In the genomic region with DNA sequence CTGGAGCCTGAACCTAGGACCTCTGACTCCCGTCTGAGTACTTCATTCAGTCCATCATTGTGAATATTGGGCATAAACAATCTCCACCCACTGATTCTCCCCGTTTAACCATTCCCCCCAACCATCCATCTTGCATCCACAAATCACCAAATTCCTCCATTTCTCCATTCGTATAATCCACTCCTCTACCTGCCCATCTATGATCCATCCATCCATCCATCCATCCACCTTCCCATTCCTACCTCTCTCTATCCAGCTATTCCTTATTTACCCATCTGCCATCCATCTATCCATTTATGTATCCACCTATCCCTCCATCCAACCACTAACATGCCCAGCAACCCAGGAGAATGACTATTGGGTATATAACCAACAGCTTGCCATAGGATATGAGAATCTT, we compare ENCODE assay signal across 12 cellular contexts.
A peak's percentile ranks its signal among the peaks of the same experiment; 100 is the strongest.
DNase-seq lines count a peak whose midpoint lies in the region; ATAC-seq, FAIRE-seq and TF ChIP-seq lines count a peak whose summit lies in the region.
"Had no signal": no experiment of that assay in that cellular context is flagged by ENCODE, and none has a peak within 500 bp of the region (broad histone marks: within the 10 kb centered on the region; RNA-seq: fewer than 3 reads in every experiment).

No MANE protein-coding gene starts in this region.

- DNase-seq in activated naive CD4-positive, alpha-beta T cell treated with anti-CD3 and anti-CD28 coated beads, Interleukin-2, amount 50 U/mL, for 72 hours (ENCODE audit: low spot score in 2 of 2) = no peak
- no peak for DNase-seq in Calu3
- DNase-seq in bronchial epithelial cell (ENCODE audit: low read depth) = no peak
- DNase-seq in type B pancreatic cell (ENCODE audit: extremely low spot score, unreplicated experiment) = peak; percentile 3
- no peak for DNase-seq in thyroid gland
- DNase-seq in OCI-LY7 (ENCODE audit: low spot score) = no peak
- DNase-seq: 8988T; CD4-positive, alpha-beta memory T cell; GDM1; H7 had no signal

- H4K20me1 ChIP-seq in OCI-LY7 (ENCODE audit: insufficient read depth, low read length) = no peaks in the 10 kb centered on the region

- ATAC-seq in activated naive CD4-positive, alpha-beta T cell treated with anti-CD3 and anti-CD28 coated beads, Interleukin-2, amount 50 U/mL, for 72 hours = no peak

- H3K36me3 ChIP-seq in bronchial epithelial cell (ENCODE audit: control insufficient read depth, insufficient read depth, low read length) = no peaks in the 10 kb centered on the region
- H3K36me3 ChIP-seq in thyroid gland = no peaks in the 10 kb centered on the region
- H3K36me3 ChIP-seq in OCI-LY7 (ENCODE audit: insufficient read depth, low read length) = no peaks in the 10 kb centered on the region

- no peak overlapping the region for H2AFZ ChIP-seq in OCI-LY7 (ENCODE audit: low read length)

- no peak overlapping the region for H3K4me3 Mint-ChIP-seq in activated naive CD4-positive, alpha-beta T cell treated with anti-CD3 and anti-CD28 coated beads, Interleukin-2, amount 50 U/mL, for 24 hours
- no peak overlapping the region for H3K4me3 Mint-ChIP-seq in Calu3 (ENCODE audit: low read depth, unreplicated experiment)
- no peak overlapping the region for H3K4me3 Mint-ChIP-seq in type B pancreatic cell

- H3K27me3 ChIP-seq in bronchial epithelial cell (ENCODE audit: control insufficient read depth, insufficient read depth, low read length) (peaks cover 2% of the 10 kb centered on the region), thyroid gland (no peaks in the 10 kb centered on the region)

- no peaks in the 10 kb centered on the region for H3K36me3 Mint-ChIP-seq in activated naive CD4-positive, alpha-beta T cell treated with anti-CD3 and anti-CD28 coated beads, Interleukin-2, amount 50 U/mL, for 24 hours
- no peaks in the 10 kb centered on the region for H3K36me3 Mint-ChIP-seq in activated naive CD4-positive, alpha-beta T cell treated with anti-CD3 and anti-CD28 coated beads, Interleukin-2, amount 50 U/mL, for 72 hours
- no peaks in the 10 kb centered on the region for H3K36me3 Mint-ChIP-seq in Calu3 (ENCODE audit: insufficient read depth, unreplicated experiment)
- no peaks in the 10 kb centered on the region for H3K36me3 Mint-ChIP-seq in type B pancreatic cell
- H3K36me3 Mint-ChIP-seq: CD4-positive, alpha-beta memory T cell had no signal

- peak; percentile 43 for FAIRE-seq in bronchial epithelial cell (lab: Jason Lieb, UNC)

- H3K27ac ChIP-seq in thyroid gland (no peak overlapping the region), OCI-LY7 (ENCODE audit: low read depth, low read length, poor library complexity, severe bottlenecking) (no peak overlapping the region)
- H3K27ac ChIP-seq: C4-2B had no signal

- peaks cover 16% of the 10 kb centered on the region for H3K4me1 Mint-ChIP-seq in activated naive CD4-positive, alpha-beta T cell treated with anti-CD3 and anti-CD28 coated beads, Interleukin-2, amount 50 U/mL, for 24 hours
- peaks cover 27% of the 10 kb centered on the region for H3K4me1 Mint-ChIP-seq in Calu3 (ENCODE audit: low read depth, unreplicated experiment)
- H3K4me1 Mint-ChIP-seq in type B pancreatic cell (ENCODE audit: unreplicated experiment) = no peaks in the 10 kb centered on the region

- WGBS in thyroid gland, 2 donors = 81 to 85% methylated on average over 3 of the region's 3 CpGs

- H3K4me1 ChIP-seq in thyroid gland (no peaks in the 10 kb centered on the region), OCI-LY7 (ENCODE audit: insufficient read depth, low read length, poor library complexity, severe bottlenecking) (no peaks in the 10 kb centered on the region)

- no peaks in the 10 kb centered on the region for H3K79me2 ChIP-seq in OCI-LY7 (ENCODE audit: insufficient read depth, low read depth, low read length)

- no peak for TF ChIP-seq POLR2A in thyroid gland (IDR thresholded peaks at IDR 0.05)

- BruUV-seq in Calu3 (replicated peaks; lab: Mats Ljungman, UMichigan) = no TSS peak
- BruUV-seq in OCI-LY7 (replicated peaks; lab: Mats Ljungman, UMichigan) = no TSS peak

- H3K27ac Mint-ChIP-seq in activated naive CD4-positive, alpha-beta T cell treated with anti-CD3 and anti-CD28 coated beads, Interleukin-2, amount 50 U/mL, for 24 hours = peak overlapping the region; percentile 24
- no peak overlapping the region for H3K27ac Mint-ChIP-seq in activated naive CD4-positive, alpha-beta T cell treated with anti-CD3 and anti-CD28 coated beads, Interleukin-2, amount 50 U/mL, for 72 hours
- H3K27ac Mint-ChIP-seq in Calu3 (ENCODE audit: unreplicated experiment) = peak overlapping the region; percentile 10
- no peak overlapping the region for H3K27ac Mint-ChIP-seq in type B pancreatic cell

- H3K4me3 ChIP-seq in bronchial epithelial cell (ENCODE audit: low read depth, low read length) = no peak overlapping the region
- H3K4me3 ChIP-seq in thyroid gland (replicated peaks in 1 of 3) = no peak overlapping the region
- H3K4me3 ChIP-seq in OCI-LY7 (ENCODE audit: low read depth, low read length, poor library complexity, severe bottlenecking) = no peak overlapping the region

- H3K9me3 Mint-ChIP-seq in activated naive CD4-positive, alpha-beta T cell treated with anti-CD3 and anti-CD28 coated beads, Interleukin-2, amount 50 U/mL, for 24 hours = peaks cover 10% of the 10 kb centered on the region
- peaks cover 0 to 3% of the 10 kb centered on the region in 2 donors for H3K9me3 Mint-ChIP-seq in activated naive CD4-positive, alpha-beta T cell treated with anti-CD3 and anti-CD28 coated beads, Interleukin-2, amount 50 U/mL, for 72 hours
- H3K9me3 Mint-ChIP-seq in Calu3 (ENCODE audit: low read depth, unreplicated experiment) = no peaks in the 10 kb centered on the region
- peaks cover 3% of the 10 kb centered on the region for H3K9me3 Mint-ChIP-seq in type B pancreatic cell

- no peaks in the 10 kb centered on the region for H3K9me3 ChIP-seq in thyroid gland
- H3K9me3 ChIP-seq in OCI-LY7 (ENCODE audit: low read length) = no peaks in the 10 kb centered on the region

- CTCF ChIA-PET in Calu3 (lab: Charles Lee) = no interaction called here
- CTCF ChIA-PET in OCI-LY7 (lab: Charles Lee; ENCODE audit: unreplicated experiment) = no interaction called here

- POLR2A ChIA-PET in OCI-LY7 (lab: Charles Lee) = interaction anchor here (0.7 kb wide), 1 partner anchor 1092 kb away, joined by 4 read pairs; no protein-coding TSS in a partner anchor

- peaks cover 8% of the 10 kb centered on the region for H3K27me3 Mint-ChIP-seq in activated naive CD4-positive, alpha-beta T cell treated with anti-CD3 and anti-CD28 coated beads, Interleukin-2, amount 50 U/mL, for 24 hours
- H3K27me3 Mint-ChIP-seq in Calu3 (ENCODE audit: unreplicated experiment) (no peaks in the 10 kb centered on the region), type B pancreatic cell (no peaks in the 10 kb centered on the region)

- no peaks in the 10 kb centered on the region for H3K9me2 ChIP-seq in OCI-LY7 (ENCODE audit: insufficient read depth, low read length)

- H3K4me2 ChIP-seq in OCI-LY7 (ENCODE audit: low read length) = no peak overlapping the region

- TF ChIP-seq CTCF in Calu3 (IDR thresholded peaks at IDR 0.05; ENCODE audit: unreplicated experiment) (no peak), bronchial epithelial cell (IDR thresholded peaks at IDR 0.05; ENCODE audit: insufficient read depth, low read length, severe bottlenecking) (no peak), type B pancreatic cell (conservative IDR thresholded peaks at IDR 0.05) (no peak), thyroid gland (IDR thresholded peaks at IDR 0.05) (no peak), OCI-LY7 (conservative IDR thresholded peaks at IDR 0.05; ENCODE audit: low read length) (no peak)

- intact Hi-C loops in Calu3 (cut with micrococcal nuclease; ENCODE audit: unreplicated experiment) = no loop called here
- intact Hi-C loops in thyroid gland (cut with DNase I) = no loop called here
- intact Hi-C loops in OCI-LY7 (cut with micrococcal nuclease; ENCODE audit: unreplicated experiment) = no loop called here

Comparison
In these comparisons a context has a peak if more than half of its experiments do, and no peak if none do; other contexts are left out.
1. H3K27ac Mint-ChIP-seq: peak in activated naive CD4-positive, alpha-beta T cell treated with anti-CD3 and anti-CD28 coated beads, Interleukin-2, amount 50 U/mL, for 24 hours (single experiment) and Calu3 (single experiment); none in activated naive CD4-positive, alpha-beta T cell treated with anti-CD3 and anti-CD28 coated beads, Interleukin-2, amount 50 U/mL, for 72 hours (0 of 2) and type B pancreatic cell (single experiment).